Comparison of ENCODE assay signal across 26 cellular contexts in the genomic region with DNA sequence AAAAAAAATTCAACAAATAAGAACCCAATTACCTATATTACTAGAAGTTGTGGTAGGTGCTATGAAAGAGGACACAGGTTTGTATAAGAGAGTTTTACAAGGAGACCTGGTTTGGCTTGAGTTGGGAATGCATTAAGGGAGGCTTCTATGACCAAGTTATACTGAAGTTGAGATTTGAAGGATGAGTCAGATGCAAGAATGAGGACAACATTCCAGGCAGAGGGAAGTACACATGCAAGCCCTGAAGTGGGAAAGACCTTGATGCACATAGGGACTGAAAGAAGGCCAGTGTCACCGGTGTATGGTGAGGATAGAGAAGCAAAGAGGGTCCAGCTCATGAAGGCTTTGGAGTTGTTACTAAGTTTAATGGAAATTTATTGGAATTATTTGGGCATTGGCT. TPM values are rescaled to one million over a fixed set of nuclear protein-coding genes. Genes with fewer than 3 reads are reported as not detected.
DNase-seq lines count a peak whose midpoint lies in the region; ATAC-seq and TF ChIP-seq lines count a peak whose summit lies in the region.
"Had no signal": no experiment of that assay in that cellular context is flagged by ENCODE, and none has a peak within 500 bp of the region (broad histone marks: within the 10 kb centered on the region; RNA-seq: fewer than 3 reads in every experiment).

No MANE protein-coding gene starts in this region.

- peaks cover 4% of the 10 kb centered on the region for H3K27me3 ChIP-seq in RWPE2 (ENCODE audit: insufficient read depth, poor library complexity, severe bottlenecking)
- H3K27me3 ChIP-seq: BLaER1, spleen had no signal

- H3K9me3 ChIP-seq in RWPE2 (ENCODE audit: severe bottlenecking) = no peaks in the 10 kb centered on the region
- H3K9me3 ChIP-seq: BLaER1, lower lobe of right lung, spleen had no signal

- no peak overlapping the region for H3K27ac ChIP-seq in RWPE2 (ENCODE audit: poor library complexity, severe bottlenecking)
- H3K27ac ChIP-seq: BLaER1, lower lobe of right lung, spleen had no signal

- no peaks in the 10 kb centered on the region for H3K4me1 ChIP-seq in RWPE2 (ENCODE audit: insufficient read depth, poor library complexity, severe bottlenecking)
- H3K4me1 ChIP-seq: BLaER1, lower lobe of right lung, spleen had no signal

- ATAC-seq in RWPE2 (ENCODE audit: low read depth) = peak; percentile 41; the same call in 1 of the 3 replicates
- no peak for ATAC-seq in HG02885 (IDR thresholded peaks at IDR 0.05; ENCODE audit: poor library complexity, unreplicated experiment)
- no peak for ATAC-seq in HG03175 (IDR thresholded peaks at IDR 0.05; ENCODE audit: unreplicated experiment)
- ATAC-seq: activated CD4-positive, CD25-positive, alpha-beta regulatory T cell treated with anti-CD3 and anti-CD28 coated beads, Interleukin-2, amount 50 U/mL, for 24 hours; activated CD8-positive, alpha-beta T cell treated with anti-CD3 and anti-CD28 coated beads for 36 hours; lower lobe of right lung had no signal

- peak; percentile 44 for DNase-seq in GM03348 (ENCODE audit: low spot score)
- DNase-seq in RWPE2 (ENCODE audit: low spot score) = no peak
- DNase-seq in fibroblast of peridontal ligament (ENCODE audit: extremely low read depth) = peak; percentile 37
- peak; percentile 31 for DNase-seq in myocyte (ENCODE audit: low read depth)
- DNase-seq in A172 (ENCODE audit: low spot score) = no peak
- no peak for DNase-seq in NCI-H1417 treated with DMSO at 0.1 percent for 48 hours (lab: John Stamatoyannopoulos, UW)
- DNase-seq: activated CD8-positive, alpha-beta T cell treated with anti-CD3 and anti-CD28 coated beads for 36 hours; activated naive CD4-positive, alpha-beta T cell; activated T-cell treated with anti-CD3 and anti-CD28 coated beads, Interleukin-2, amount 50 U/mL, for 1 hour; amygdala; cerebellar nuclear complex; effector CD4-positive, alpha-beta T cell; head of caudate nucleus; immature natural killer cell; KBM-7; lower lobe of right lung; NCI-H187; NCI-H446 treated with DMSO at 0.1 percent for 48 hours; nucleus accumbens; RPMI8226; spleen; T1000 had no signal

- H3K36me3 ChIP-seq in RWPE2 (ENCODE audit: low read depth) = no peaks in the 10 kb centered on the region
- H3K36me3 ChIP-seq: BLaER1, lower lobe of right lung, spleen had no signal

- H3K4me3 ChIP-seq in RWPE2 (ENCODE audit: severe bottlenecking) = no peak overlapping the region
- H3K4me3 ChIP-seq: BLaER1, lower lobe of right lung, spleen had no signal

- TF ChIP-seq CTCF in RWPE2 (IDR thresholded peaks at IDR 0.05; ENCODE audit: poor library complexity, severe bottlenecking) = no peak

RNA-seq across cellular contexts. Expression of a gene that starts 52.2 kb away (rescaled TPM):
- total RNA-seq in myocyte = 112 and 163 TPM in 2 replicates
- polyA plus RNA-seq in myocyte (2012) = 60.7 TPM
- 21.2 and 25.6 TPM in 2 replicates for total RNA-seq in A172 (2014; rRNA removed; shearing (Covaris generic))
- polyA plus RNA-seq: immature natural killer cell had no signal

Comparison
In these comparisons a context has a peak if more than half of its experiments do, and no peak if none do; other contexts are left out.
1. DNase-seq: peak in GM03348 (single experiment), fibroblast of peridontal ligament (single experiment) and myocyte (single experiment); none in RWPE2 (single experiment), A172 (single experiment) and NCI-H1417 treated with DMSO at 0.1 percent for 48 hours (single experiment).